In the genomic region with DNA sequence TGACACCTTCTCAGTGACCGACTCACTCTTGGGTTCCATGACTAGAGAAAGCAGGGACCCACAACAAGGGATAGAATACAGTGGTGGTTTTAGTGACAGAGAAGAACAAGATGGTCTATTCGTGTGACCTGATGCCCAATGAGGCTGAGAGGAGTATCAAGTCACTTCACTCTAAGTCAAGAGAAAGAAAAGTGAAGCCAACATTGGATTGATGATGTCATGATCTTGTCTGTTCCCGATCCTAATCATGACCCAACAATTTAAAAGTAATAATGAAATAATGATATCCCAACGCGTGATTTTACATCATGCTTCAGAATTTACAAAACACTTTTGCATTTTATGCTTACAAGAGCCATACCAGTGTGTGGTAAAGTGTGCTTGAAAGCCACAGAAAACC, we compare ENCODE assay signal across 35 cellular contexts.
"Had no signal": no experiment of that assay in that cellular context is flagged by ENCODE, and none has a peak within 500 bp of the region (broad histone marks: within the 10 kb centered on the region; RNA-seq: fewer than 3 reads in every experiment).

No MANE protein-coding gene starts in this region.

- H3K36me3 ChIP-seq: MG63 had no signal

- H3K9me3 ChIP-seq: MG63 had no signal

- H3K4me3 ChIP-seq: MG63 had no signal

- DNase-seq: Karpas-422, Kasumi-1, MG63, MM.1S, MV-4-11, NCI-H1048, NCI-H1092, NCI-H1092 treated with DMSO at 0.1 percent for 48 hours, NCI-H1105, NCI-H1105 treated with DMSO at 0.1 percent for 48 hours, NCI-H1417, NCI-H1417 treated with DMSO at 0.1 percent for 48 hours, NCI-H1436, NCI-H1436 treated with DMSO at 0.1 percent for 48 hours, NCI-H146, NCI-H1694, NCI-H1694 treated with DMSO at 0.1 percent for 48 hours, NCI-H187, NCI-H187 treated with DMSO at 0.1 percent for 48 hours, NCI-H1930, NCI-H2029, NCI-H2029 treated with DMSO at 0.1 percent for 48 hours, NCI-H2081, NCI-H2081 treated with DMSO at 0.1 percent for 48 hours, NCI-H2107, NCI-H2171, NCI-H2171 treated with DMSO at 0.1 percent for 48 hours, NCI-H2227 treated with DMSO at 0.1 percent for 48 hours, NCI-H226, NCI-H345, NCI-H446, NCI-H446 treated with DMSO at 0.1 percent for 48 hours, NCI-H510A, NCI-H510A treated with DMSO at 0.1 percent for 48 hours, NCI-H524 had no signal
